In genomic region chr6:43679057-43679456, GRCh38 we compare ENCODE assay signal across 28 cellular contexts. TPM values are rescaled to one million over a fixed set of nuclear protein-coding genes. Genes with fewer than 3 reads are reported as not detected.
"Had no signal": no experiment of that assay in that cellular context is flagged by ENCODE, and none has a peak within 500 bp of the region (broad histone marks: within the 10 kb centered on the region; RNA-seq: fewer than 3 reads in every experiment).

No MANE protein-coding gene starts in this region.

- H3K27ac Mint-ChIP-seq: activated B cell treated with CpG ODN at 0.5 μM for 24 hours; activated naive CD4-positive, alpha-beta T cell treated with anti-CD3 and anti-CD28 coated beads for 36 hours; activated naive CD8-positive, alpha-beta T cell; activated T-helper 2 cell treated with anti-CD3 and anti-CD28 coated beads, Interferon-gamma antibody, Interleukin-2, Interleukin-4, amounts not matched to agents 10 μg/mL and 5 μg/mL and 100 μg/mL, durations not matched to agents 14 hours and 24 hours and 36 hours; effector memory CD8-positive, alpha-beta T cell; T-helper 2 cell treated with Interferon-gamma antibody and Interleukin-4, amounts not matched to agents 5 μg/mL and 100 μg/mL, for 36 hours had no signal

- H3K36me3 Mint-ChIP-seq: activated naive CD8-positive, alpha-beta T cell had no signal

- H3K9me3 ChIP-seq: body of pancreas, esophagus squamous epithelium had no signal

- ATAC-seq: activated CD4-positive, CD25-positive, alpha-beta regulatory T cell treated with anti-CD3 and anti-CD28 coated beads, Interleukin-2, amount 50 U/mL, for 24 hours; activated CD8-positive, alpha-beta T cell treated with anti-CD3 and anti-CD28 coated beads for 36 hours; activated T-cell treated with anti-CD3 and anti-CD28 coated beads, Interleukin-2, amount 50 U/mL, for 4 hours; body of pancreas; effector memory CD8-positive, alpha-beta T cell; T-helper 17 cell had no signal

- H3K27ac ChIP-seq: body of pancreas, esophagus squamous epithelium, WERI-Rb-1 had no signal

- DNase-seq: activated B cell treated with CpG ODN at 0.5 μM for 24 hours; activated CD4-positive, alpha-beta T cell treated with anti-CD3 and anti-CD28 coated beads for 48 hours; activated CD4-positive, alpha-beta T cell treated with anti-CD3 and anti-CD28 coated beads, Interleukin-2, amount 50 U/mL, for 1 hour; activated CD4-positive, alpha-beta T cell treated with anti-CD3 and anti-CD28 coated beads, Interleukin-2, amount 50 U/mL, for 48 hours; activated CD8-positive, alpha-beta memory T cell treated with anti-CD3 and anti-CD28 coated beads for 24 hours; activated CD8-positive, alpha-beta T cell treated with anti-CD3 and anti-CD28 coated beads for 36 hours; activated effector memory CD4-positive, alpha-beta T cell treated with anti-CD3 and anti-CD28 coated beads, Interleukin-2, amount 50 U/mL, for 16 hours; activated naive CD4-positive, alpha-beta T cell treated with anti-CD3 and anti-CD28 coated beads for 36 hours; activated T-cell treated with anti-CD3 and anti-CD28 coated beads, Interleukin-2, amount 50 U/mL, for 4 hours; amniotic stem cell; body of pancreas; caudate nucleus; cortex of kidney; dermis blood vessel endothelial cell; effector CD4-positive, alpha-beta T cell; effector memory CD8-positive, alpha-beta T cell; erythroblast; esophagus squamous epithelium; foreskin melanocyte; SW 1271; T-helper 1 cell; T-helper 17 cell; T1000; WERI-Rb-1 had no signal

- H3K27me3 Mint-ChIP-seq: activated B cell treated with CpG ODN at 0.5 μM for 24 hours; activated CD8-positive, alpha-beta T cell treated with anti-CD3 and anti-CD28 coated beads for 36 hours; activated naive CD8-positive, alpha-beta T cell; effector memory CD8-positive, alpha-beta T cell; T-helper 17 cell had no signal

- H3K4me3 Mint-ChIP-seq: activated B cell treated with CpG ODN at 0.5 μM for 24 hours; activated CD8-positive, alpha-beta T cell treated with anti-CD3 and anti-CD28 coated beads for 36 hours; activated naive CD4-positive, alpha-beta T cell treated with anti-CD3 and anti-CD28 coated beads for 36 hours; activated naive CD8-positive, alpha-beta T cell; activated T-cell treated with anti-CD3 and anti-CD28 coated beads, Interleukin-2, amount 50 U/mL, for 4 hours; effector memory CD8-positive, alpha-beta T cell; T-helper 17 cell; T-helper 2 cell treated with Interferon-gamma antibody and Interleukin-4, amounts not matched to agents 5 μg/mL and 100 μg/mL, for 36 hours had no signal

- H3K4me3 ChIP-seq: body of pancreas, esophagus squamous epithelium had no signal

- H3K9me3 Mint-ChIP-seq: activated B cell treated with CpG ODN at 0.5 μM for 24 hours; activated CD8-positive, alpha-beta T cell treated with anti-CD3 and anti-CD28 coated beads for 36 hours; activated naive CD4-positive, alpha-beta T cell treated with anti-CD3 and anti-CD28 coated beads for 36 hours; activated T-cell treated with anti-CD3 and anti-CD28 coated beads, Interleukin-2, amount 50 U/mL, for 4 hours; activated T-helper 2 cell treated with anti-CD3 and anti-CD28 coated beads, Interferon-gamma antibody, Interleukin-2, Interleukin-4, amounts not matched to agents 10 μg/mL and 5 μg/mL and 100 μg/mL, durations not matched to agents 14 hours and 24 hours and 36 hours; effector memory CD8-positive, alpha-beta T cell; T-helper 2 cell treated with Interferon-gamma antibody and Interleukin-4, amounts not matched to agents 5 μg/mL and 100 μg/mL, for 36 hours had no signal

- H3K27me3 ChIP-seq: body of pancreas, esophagus squamous epithelium had no signal

RNA-seq across cellular contexts. Expression of gene RSPH9, which starts 34.2 kb away (rescaled TPM):
- total RNA-seq: activated B cell treated with CpG ODN at 0.5 μM for 24 hours; activated naive CD4-positive, alpha-beta T cell treated with anti-CD3 and anti-CD28 coated beads for 36 hours; activated T-cell treated with anti-CD3 and anti-CD28 coated beads, Interleukin-2, amount 50 U/mL, for 4 hours; activated T-helper 2 cell treated with anti-CD3 and anti-CD28 coated beads, Interferon-gamma antibody, Interleukin-2, Interleukin-4, amounts not matched to agents 10 μg/mL and 5 μg/mL and 100 μg/mL, durations not matched to agents 14 hours and 24 hours and 36 hours; body of pancreas had no signal
